Comparison of ENCODE assay signal across 21 cellular contexts in the genomic region with DNA sequence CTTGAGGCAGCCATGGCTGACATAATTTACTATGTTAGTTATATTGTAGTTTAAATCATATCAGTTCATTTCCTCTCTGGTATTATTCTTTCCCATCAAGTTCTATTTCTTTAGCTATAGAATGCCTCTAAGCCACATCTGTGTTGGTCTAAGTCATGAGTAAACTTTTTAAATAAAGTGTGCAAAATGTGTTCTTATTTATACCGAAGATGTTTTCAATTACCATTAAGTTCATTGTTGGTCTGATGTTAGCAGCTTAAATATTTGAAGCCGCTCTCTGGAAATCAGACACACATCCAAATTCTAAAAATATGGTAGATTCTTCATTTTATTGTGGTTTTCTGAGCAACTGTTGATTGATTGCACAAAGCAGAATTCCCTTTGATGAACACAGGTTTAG.
"Had no signal": no experiment of that assay in that cellular context is flagged by ENCODE, and none has a peak within 500 bp of the region (broad histone marks: within the 10 kb centered on the region; RNA-seq: fewer than 3 reads in every experiment).

No MANE protein-coding gene starts in this region.

- H3K36me3 ChIP-seq: brain microvascular endothelial cell, left lung, thoracic aorta, upper lobe of right lung had no signal

- H3K36me3 Mint-ChIP-seq: activated CD8-positive, alpha-beta memory T cell treated with anti-CD3 and anti-CD28 coated beads, Interleukin-2, amount 10 ng/mL, durations not matched to agents 7 days and 5 days; activated naive CD8-positive, alpha-beta T cell treated with anti-CD3 and anti-CD28 coated beads for 36 hours; stimulated activated memory B cell treated with anti-CD40 and anti-IgM and Interleukin-4, amounts not matched to agents 10 μg/mL and 1 μg/mL and 100 μg/mL, for 72 hours had no signal

- H3K4me3 ChIP-seq: left lung, thoracic aorta, upper lobe of right lung had no signal

- H3K9me3 Mint-ChIP-seq: activated CD4-positive, alpha-beta memory T cell treated with anti-CD3 and anti-CD28 coated beads, Interleukin-2, amount 10 ng/mL, durations not matched to agents 7 days and 5 days; activated naive CD8-positive, alpha-beta T cell treated with anti-CD3 and anti-CD28 coated beads for 36 hours; activated T-helper 17 cell treated with anti-CD3 and anti-CD28 coated beads, Interleukin-2, amount 50 U/mL, for 72 hours; nephron had no signal

- ATAC-seq: activated CD8-positive, alpha-beta memory T cell treated with anti-CD3 and anti-CD28 coated beads, Interleukin-2, amount 10 ng/mL, durations not matched to agents 7 days and 5 days; activated T-helper 17 cell treated with anti-CD3 and anti-CD28 coated beads, Interleukin-2, amount 50 U/mL, for 72 hours; esophagus mucosa; left lung; sciatic nerve; stimulated activated memory B cell treated with anti-CD40 and anti-IgM and Interleukin-4, amounts not matched to agents 10 μg/mL and 1 μg/mL and 100 μg/mL, for 72 hours; upper lobe of right lung had no signal

- H3K4me1 ChIP-seq: left lung, parathyroid adenoma, upper lobe of right lung had no signal

- H3K4me1 Mint-ChIP-seq: activated B cell treated with CpG ODN at 0.5 μM for 24 hours; activated CD4-positive, alpha-beta memory T cell treated with anti-CD3 and anti-CD28 coated beads, Interleukin-2, amount 10 ng/mL, durations not matched to agents 7 days and 5 days; activated CD8-positive, alpha-beta memory T cell treated with anti-CD3 and anti-CD28 coated beads, Interleukin-2, amount 10 ng/mL, durations not matched to agents 7 days and 5 days; activated naive CD8-positive, alpha-beta T cell treated with anti-CD3 and anti-CD28 coated beads for 36 hours; activated T-helper 17 cell treated with anti-CD3 and anti-CD28 coated beads, Interleukin-2, amount 50 U/mL, for 72 hours; nephron; stimulated activated memory B cell treated with anti-CD40 and anti-IgM and Interleukin-4, amounts not matched to agents 10 μg/mL and 1 μg/mL and 100 μg/mL, for 72 hours had no signal

- H3K4me3 Mint-ChIP-seq: activated B cell treated with CpG ODN at 0.5 μM for 24 hours; activated CD4-positive, alpha-beta memory T cell treated with anti-CD3 and anti-CD28 coated beads, Interleukin-2, amount 10 ng/mL, durations not matched to agents 7 days and 5 days; activated CD8-positive, alpha-beta memory T cell treated with anti-CD3 and anti-CD28 coated beads, Interleukin-2, amount 10 ng/mL, durations not matched to agents 7 days and 5 days; activated naive CD8-positive, alpha-beta T cell treated with anti-CD3 and anti-CD28 coated beads for 36 hours; activated T-helper 17 cell treated with anti-CD3 and anti-CD28 coated beads, Interleukin-2, amount 50 U/mL, for 72 hours; nephron; stimulated activated memory B cell treated with anti-CD40 and anti-IgM and Interleukin-4, amounts not matched to agents 10 μg/mL and 1 μg/mL and 100 μg/mL, for 72 hours had no signal

- DNase-seq: activated B cell treated with CpG ODN at 0.5 μM for 24 hours; activated CD4-positive, alpha-beta memory T cell treated with anti-CD3 and anti-CD28 coated beads, Interleukin-2, amount 10 ng/mL, durations not matched to agents 7 days and 5 days; activated CD4-positive, alpha-beta T cell treated with anti-CD3 and anti-CD28 coated beads for 4 hours; activated CD8-positive, alpha-beta memory T cell treated with anti-CD3 and anti-CD28 coated beads, Interleukin-2, amount 10 ng/mL, durations not matched to agents 7 days and 5 days; activated naive CD4-positive, alpha-beta T cell; activated naive CD8-positive, alpha-beta T cell treated with anti-CD3 and anti-CD28 coated beads for 36 hours; brain microvascular endothelial cell; central memory CD4-positive, alpha-beta T cell; head of caudate nucleus; left lung; midbrain; stimulated activated CD4-positive, alpha-beta T cell treated with anti-CD3 and anti-CD28 coated beads, Interleukin-4, amount 100 ng/mL, for 4 hours; T-helper 9 cell; upper lobe of right lung had no signal

- H3K9me3 ChIP-seq: left lung, thoracic aorta, upper lobe of right lung had no signal

- H3K27ac Mint-ChIP-seq: activated B cell treated with CpG ODN at 0.5 μM for 24 hours; activated CD4-positive, alpha-beta memory T cell treated with anti-CD3 and anti-CD28 coated beads, Interleukin-2, amount 10 ng/mL, durations not matched to agents 7 days and 5 days; activated CD8-positive, alpha-beta memory T cell treated with anti-CD3 and anti-CD28 coated beads, Interleukin-2, amount 10 ng/mL, durations not matched to agents 7 days and 5 days; activated naive CD8-positive, alpha-beta T cell treated with anti-CD3 and anti-CD28 coated beads for 36 hours; activated T-helper 17 cell treated with anti-CD3 and anti-CD28 coated beads, Interleukin-2, amount 50 U/mL, for 72 hours; stimulated activated memory B cell treated with anti-CD40 and anti-IgM and Interleukin-4, amounts not matched to agents 10 μg/mL and 1 μg/mL and 100 μg/mL, for 72 hours had no signal

- H3K27me3 ChIP-seq: brain microvascular endothelial cell, left lung, upper lobe of right lung had no signal

- H3K27me3 Mint-ChIP-seq: activated B cell treated with CpG ODN at 0.5 μM for 24 hours; activated CD4-positive, alpha-beta memory T cell treated with anti-CD3 and anti-CD28 coated beads, Interleukin-2, amount 10 ng/mL, durations not matched to agents 7 days and 5 days; activated CD8-positive, alpha-beta memory T cell treated with anti-CD3 and anti-CD28 coated beads, Interleukin-2, amount 10 ng/mL, durations not matched to agents 7 days and 5 days; stimulated activated memory B cell treated with anti-CD40 and anti-IgM and Interleukin-4, amounts not matched to agents 10 μg/mL and 1 μg/mL and 100 μg/mL, for 72 hours had no signal

- H3K27ac ChIP-seq: brain microvascular endothelial cell, left lung, parathyroid adenoma, thoracic aorta, upper lobe of right lung had no signal
